ENCODE assay signal across 21 cellular contexts in genomic region chr7:101436226-101436745, GRCh38.
"Had no signal": no experiment of that assay in that cellular context is flagged by ENCODE, and none has a peak within 500 bp of the region (broad histone marks: within the 10 kb centered on the region; RNA-seq: fewer than 3 reads in every experiment).

No MANE protein-coding gene starts in this region.

- H3K4me1 Mint-ChIP-seq: activated B cell treated with CpG ODN at 0.5 μM for 24 hours, memory B cell had no signal

- H3K27me3 ChIP-seq: pancreas, right lobe of liver, vagina had no signal

- H3K9me3 Mint-ChIP-seq: activated B cell treated with CpG ODN at 0.5 μM for 24 hours; activated CD4-positive, alpha-beta memory T cell treated with anti-CD3 and anti-CD28 coated beads for 36 hours; effector memory CD8-positive, alpha-beta T cell; memory B cell; naive thymus-derived CD8-positive, alpha-beta T cell; stimulated activated naive CD8-positive, alpha-beta T cell treated with anti-CD3 and anti-CD28 coated beads, Interleukin-15, Interleukin-2, amounts not matched to agents 100 ng/mL and 50 ng/mL, for 24 hours had no signal

- ATAC-seq: effector memory CD8-positive, alpha-beta T cell; naive thymus-derived CD8-positive, alpha-beta T cell; pancreas had no signal

- H3K27ac ChIP-seq: left ventricle myocardium inferior, pancreas, right lobe of liver, tibial nerve, vagina had no signal

- H3K4me3 ChIP-seq: left ventricle myocardium inferior, pancreas, right lobe of liver, tibial nerve, vagina had no signal

- H3K36me3 ChIP-seq: left ventricle myocardium inferior, pancreas, right lobe of liver, tibial nerve, vagina had no signal

- H3K36me3 Mint-ChIP-seq: activated CD4-positive, alpha-beta memory T cell treated with anti-CD3 and anti-CD28 coated beads for 36 hours; brain; memory B cell; naive thymus-derived CD8-positive, alpha-beta T cell had no signal

- H3K4me3 Mint-ChIP-seq: activated B cell treated with CpG ODN at 0.5 μM for 24 hours; activated CD4-positive, alpha-beta memory T cell treated with anti-CD3 and anti-CD28 coated beads for 36 hours; effector memory CD8-positive, alpha-beta T cell; memory B cell; naive thymus-derived CD8-positive, alpha-beta T cell; stimulated activated naive CD8-positive, alpha-beta T cell treated with anti-CD3 and anti-CD28 coated beads, Interleukin-15, Interleukin-2, amounts not matched to agents 100 ng/mL and 50 ng/mL, for 24 hours had no signal

- H3K4me1 ChIP-seq: left ventricle myocardium inferior, pancreas, right lobe of liver, tibial nerve, vagina had no signal

- H3K9me3 ChIP-seq: left ventricle myocardium inferior, pancreas, right lobe of liver, vagina had no signal

- H3K27ac Mint-ChIP-seq: activated B cell treated with CpG ODN at 0.5 μM for 24 hours; activated CD4-positive, alpha-beta memory T cell treated with anti-CD3 and anti-CD28 coated beads for 36 hours; effector memory CD8-positive, alpha-beta T cell; memory B cell; naive thymus-derived CD8-positive, alpha-beta T cell; stimulated activated naive CD8-positive, alpha-beta T cell treated with anti-CD3 and anti-CD28 coated beads, Interleukin-15, Interleukin-2, amounts not matched to agents 100 ng/mL and 50 ng/mL, for 24 hours had no signal

- DNase-seq: activated B cell treated with CpG ODN at 0.5 μM for 24 hours; activated CD4-positive, alpha-beta memory T cell treated with anti-CD3 and anti-CD28 coated beads for 36 hours; activated CD4-positive, alpha-beta T cell treated with anti-CD3 and anti-CD28 coated beads for 4 hours; activated T-cell treated with anti-CD3 and anti-CD28 coated beads for 4 hours; anterior cingulate cortex; caudate nucleus; effector memory CD8-positive, alpha-beta T cell; foreskin fibroblast; islet precursor cell; left ventricle myocardium inferior; naive thymus-derived CD8-positive, alpha-beta T cell; pancreas; right lobe of liver; small intestine; stimulated activated CD4-positive, alpha-beta T cell treated with anti-CD3 and anti-CD28 coated beads, Interleukin-15, amount 100 ng/mL, for 24 hours; stimulated activated CD4-positive, alpha-beta T cell treated with anti-CD3 and anti-CD28 coated beads, Interleukin-2, amount 100 ng/mL, for 48 hours had no signal
